Comparison of ENCODE assay signal across 24 cellular contexts in the genomic region with DNA sequence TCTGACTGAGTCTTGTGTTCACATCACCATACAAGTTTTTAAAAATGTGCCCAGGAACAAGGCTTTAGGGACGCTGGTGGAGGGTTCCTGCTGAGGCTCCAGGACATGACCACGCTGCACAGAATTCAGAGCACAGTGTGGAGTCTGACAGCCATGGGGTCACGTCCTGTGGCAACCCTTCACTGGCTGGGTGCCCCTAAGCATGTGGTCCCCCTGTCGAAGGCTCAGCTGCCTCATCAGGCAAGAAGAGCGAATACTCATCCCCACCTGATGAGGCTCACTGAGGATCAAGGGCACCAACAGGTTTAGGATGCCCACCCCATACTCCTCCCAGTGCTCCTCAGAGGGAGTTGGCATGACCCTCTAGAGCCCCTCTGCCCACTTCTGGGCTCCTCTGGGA. TPM values are rescaled to one million over a fixed set of nuclear protein-coding genes. Genes with fewer than 3 reads are reported as not detected.
A peak's percentile ranks its signal among the peaks of the same experiment; 100 is the strongest.
DNase-seq lines count a peak whose midpoint lies in the region; ATAC-seq, FAIRE-seq and TF ChIP-seq lines count a peak whose summit lies in the region.
"Had no signal": no experiment of that assay in that cellular context is flagged by ENCODE, and none has a peak within 500 bp of the region (broad histone marks: within the 10 kb centered on the region; RNA-seq: fewer than 3 reads in every experiment).

No MANE protein-coding gene starts in this region.

- intact Hi-C loops in heart right ventricle (cut with DNase I) (loop anchor here in 6 of 10 donors (5.0 to 10.0 kb wide), 5 partner anchors 37 to 58 kb away; a partner anchor contains a TSS), left ventricle myocardium superior (cut with micrococcal nuclease) (no loop called here), kidney (cut with DNase I) (no loop called here), thyroid gland (cut with DNase I) (no loop called here)
- intact Hi-C loops in naive thymus-derived CD4-positive, alpha-beta T cell (cut with micrococcal nuclease): no loop called here

- no peak for TF ChIP-seq POLR2A in thyroid gland (IDR thresholded peaks at IDR 0.05)

- no peak overlapping the region for H3K27ac Mint-ChIP-seq in naive thymus-derived CD4-positive, alpha-beta T cell
- H3K27ac Mint-ChIP-seq: activated naive CD4-positive, alpha-beta T cell treated with anti-CD3 and anti-CD28 coated beads, Interleukin-2, amount 10 ng/mL, durations not matched to agents 7 days and 5 days; CD4-positive, CD25-positive, alpha-beta regulatory T cell; GM23338; natural killer cell; T-helper 2 cell treated with Interferon-gamma antibody and Interleukin-4, amounts not matched to agents 5 μg/mL and 100 μg/mL, for 36 hours had no signal

- no peak overlapping the region for H3K4me3 ChIP-seq in heart right ventricle
- H3K4me3 ChIP-seq in kidney (ENCODE audit: low read length in 2 of 2): no peak overlapping the region
- no peak overlapping the region for H3K4me3 ChIP-seq in thyroid gland (replicated peaks in 1 of 3)
- no peak overlapping the region for H3K4me3 ChIP-seq in naive thymus-derived CD4-positive, alpha-beta T cell (ENCODE audit: low read length)
- H3K4me3 ChIP-seq: GM23338, stomach, uterus had no signal

- H3K27ac ChIP-seq in heart right ventricle: peak overlapping the region in 8 of 10 donors; percentile 61 to 95 (median 88)
- peak overlapping the region; percentile 58 to 78 for H3K27ac ChIP-seq in kidney (ENCODE audit: low read depth in 2 of 2, low read length in 2 of 2)
- H3K27ac ChIP-seq in thyroid gland: peak overlapping the region; percentile 54 to 91 (median 87)
- no peak overlapping the region for H3K27ac ChIP-seq in naive thymus-derived CD4-positive, alpha-beta T cell (ENCODE audit: low read depth, low read length)
- H3K27ac ChIP-seq: uterus had no signal

- POLR2A ChIA-PET in naive thymus-derived CD4-positive, alpha-beta T cell (lab: Charles Lee): interaction anchor here (0.6 to 0.9 kb wide), 2 partner anchors 178 to 280 kb away, joined by 3 read pairs; no protein-coding TSS in a partner anchor

- H3K4me3 Mint-ChIP-seq in naive thymus-derived CD4-positive, alpha-beta T cell: no peak overlapping the region
- H3K4me3 Mint-ChIP-seq: activated naive CD4-positive, alpha-beta T cell treated with anti-CD3 and anti-CD28 coated beads, Interleukin-2, amount 10 ng/mL, durations not matched to agents 7 days and 5 days; CD4-positive, CD25-positive, alpha-beta regulatory T cell; GM23338; natural killer cell; T-helper 2 cell treated with Interferon-gamma antibody and Interleukin-4, amounts not matched to agents 5 μg/mL and 100 μg/mL, for 36 hours had no signal

- H3K36me3 ChIP-seq in heart right ventricle (peaks cover 0 to 3% (median 0%) of the 10 kb centered on the region in 9 donors), kidney (ENCODE audit: control insufficient read depth in 1 of 2, insufficient read depth in 2 of 2, low read length in 2 of 2) (no peaks in the 10 kb centered on the region), thyroid gland (no peaks in the 10 kb centered on the region)
- H3K36me3 ChIP-seq in naive thymus-derived CD4-positive, alpha-beta T cell (ENCODE audit: control insufficient read depth in 2 of 3, insufficient read depth in 3 of 3, low read length in 3 of 3): no peaks in the 10 kb centered on the region
- H3K36me3 ChIP-seq: uterus had no signal

- 79 to 82% methylated on average over 5 of the region's 5 CpGs for WGBS in heart right ventricle, 2 donors
- WGBS in thyroid gland, 2 donors: 94 to 96% methylated on average over 3 to 5 of the region's 5 CpGs

- TF ChIP-seq CTCF in heart right ventricle (IDR thresholded peaks at IDR 0.05) (no peak), kidney (IDR thresholded peaks at IDR 0.05; ENCODE audit: borderline replicate concordance, extremely low read depth, insufficient read depth) (no peak), thyroid gland (IDR thresholded peaks at IDR 0.05) (no peak)

- H3K9me3 Mint-ChIP-seq in naive thymus-derived CD4-positive, alpha-beta T cell: no peaks in the 10 kb centered on the region
- H3K9me3 Mint-ChIP-seq: activated naive CD4-positive, alpha-beta T cell treated with anti-CD3 and anti-CD28 coated beads, Interleukin-2, amount 10 ng/mL, durations not matched to agents 7 days and 5 days; CD4-positive, CD25-positive, alpha-beta regulatory T cell; GM23338; natural killer cell; T-helper 2 cell treated with Interferon-gamma antibody and Interleukin-4, amounts not matched to agents 5 μg/mL and 100 μg/mL, for 36 hours had no signal

- H3K9me3 ChIP-seq in heart right ventricle (no peaks in the 10 kb centered on the region), kidney (ENCODE audit: control insufficient read depth in 1 of 2, low read length in 2 of 2) (no peaks in the 10 kb centered on the region), thyroid gland (no peaks in the 10 kb centered on the region)
- H3K9me3 ChIP-seq in naive thymus-derived CD4-positive, alpha-beta T cell (ENCODE audit: control insufficient read depth in 2 of 3, low read length in 3 of 3): no peaks in the 10 kb centered on the region
- H3K9me3 ChIP-seq: stomach, uterus had no signal

- CTCF ChIA-PET in naive thymus-derived CD4-positive, alpha-beta T cell (lab: Charles Lee): interaction anchor here (1.1 to 1.2 kb wide), 2 partner anchors 15 to 57 kb away, joined by 3 read pairs; a partner anchor contains a TSS

- H3K4me1 ChIP-seq in heart right ventricle (peaks cover 42 to 88% (median 59%) of the 10 kb centered on the region in 9 donors), kidney (ENCODE audit: control insufficient read depth in 1 of 2, insufficient read depth in 1 of 2, low read depth in 1 of 2, low read length in 2 of 2) (peaks cover 25 to 51% of the 10 kb centered on the region in 2 donors), thyroid gland (peaks cover 49 to 66% of the 10 kb centered on the region in 2 donors)
- peaks cover 31 to 41% of the 10 kb centered on the region in 2 donors for H3K4me1 ChIP-seq in naive thymus-derived CD4-positive, alpha-beta T cell (ENCODE audit: control insufficient read depth in 2 of 2, insufficient read depth in 2 of 2, low read length in 2 of 2)
- H3K4me1 ChIP-seq: uterus had no signal

- no peak overlapping the region for H3K9ac ChIP-seq in kidney (ENCODE audit: low read length in 2 of 2)
- H3K9ac ChIP-seq: parathyroid adenoma had no signal

- FAIRE-seq in kidney (lab: Jason Lieb, UNC): no peak
- FAIRE-seq: GM12891 had no signal

- peaks cover 0 to 10% (median 0%) of the 10 kb centered on the region in 5 donors for H3K36me3 Mint-ChIP-seq in naive thymus-derived CD4-positive, alpha-beta T cell
- H3K36me3 Mint-ChIP-seq: CD4-positive, CD25-positive, alpha-beta regulatory T cell; natural killer cell had no signal

- ATAC-seq in heart right ventricle (no peak), left ventricle myocardium superior (no peak)
- ATAC-seq in naive thymus-derived CD4-positive, alpha-beta T cell: no peak
- ATAC-seq: activated CD4-positive, CD25-positive, alpha-beta regulatory T cell treated with anti-CD3 and anti-CD28 coated beads, Interleukin-2, amount 50 U/mL, for 24 hours; natural killer cell had no signal

- peaks cover 0 to 15% (median 0%) of the 10 kb centered on the region in 5 donors for H3K27me3 Mint-ChIP-seq in naive thymus-derived CD4-positive, alpha-beta T cell

- H3K4me1 Mint-ChIP-seq in naive thymus-derived CD4-positive, alpha-beta T cell: peaks cover 28 to 51% (median 42%) of the 10 kb centered on the region in 7 donors

- DNase-seq in heart right ventricle (no peak), left ventricle myocardium superior (no peak), kidney (no peak), thyroid gland (no peak)
- no peak for DNase-seq in naive thymus-derived CD4-positive, alpha-beta T cell
- no peak for DNase-seq in stimulated activated CD4-positive, alpha-beta T cell treated with anti-CD3 and anti-CD28 coated beads, Interleukin-4, amount 100 ng/mL, for 24 hours
- DNase-seq: activated naive CD4-positive, alpha-beta T cell treated with anti-CD3 and anti-CD28 coated beads, Interleukin-2, amount 10 ng/mL, durations not matched to agents 7 days and 5 days; activated T-cell treated with anti-CD3 and anti-CD28 coated beads, Interleukin-2, amount 50 U/mL, for 48 hours; anterior cingulate cortex; CD4-positive, CD25-positive, alpha-beta regulatory T cell; glutamatergic neuron; KBM-7; natural killer cell; NCI-H187 treated with DMSO at 0.1 percent for 48 hours; NCI-H226; stimulated activated CD4-positive, alpha-beta T cell treated with anti-CD3 and anti-CD28 coated beads, Interleukin-2, amount 100 ng/mL, for 24 hours; stomach; uterus had no signal

- H3K27me3 ChIP-seq in heart right ventricle: peaks cover 0 to 23% (median 3%) of the 10 kb centered on the region in 7 donors
- H3K27me3 ChIP-seq in thyroid gland: no peaks in the 10 kb centered on the region
- no peaks in the 10 kb centered on the region for H3K27me3 ChIP-seq in naive thymus-derived CD4-positive, alpha-beta T cell (ENCODE audit: control insufficient read depth in 2 of 2, insufficient read depth in 2 of 2, low read length in 2 of 2)

RNA-seq across cellular contexts. Expression of a gene that starts 5.9 kb away (rescaled TPM):
- total RNA-seq in heart right ventricle (10 to 100 TPM in 1 of 10 donors, 1 to 10 TPM in 9; 2.7 to 12.8 (median 3.9) TPM), left ventricle myocardium superior (5.8 TPM), kidney (8.2 TPM), thyroid gland (1 to 10 TPM in 3 of 4 donors, not detected in 1; 1.1 to 3.3 (median 1.2) TPM)
- polyA plus RNA-seq in heart right ventricle (10 to 100 TPM; 16.8 to 30.0 TPM), kidney (ENCODE audit: insufficient read depth, low read depth, low replicate concordance) (2.0 TPM)
- total RNA-seq in naive thymus-derived CD4-positive, alpha-beta T cell: under 1 TPM in 4 of 5 experiments, not detected in 1; 0.42 to 0.89 (median 0.50) TPM
- polyA plus RNA-seq in naive thymus-derived CD4-positive, alpha-beta T cell: under 1 TPM; 0.36 to 0.48 TPM
- total RNA-seq: A673 had no signal
- polyA plus RNA-seq: CD4-positive, CD25-positive, alpha-beta regulatory T cell had no signal

RNA-seq across cellular contexts. Expression of a gene that starts 9.0 kb away (rescaled TPM):
- total RNA-seq in heart right ventricle (1,000 to 10,000 TPM; 3,683 to 6,290 (median 4,342) TPM), left ventricle myocardium superior (4,965 TPM), kidney (1.5 TPM), thyroid gland (1 to 10 TPM in 3 of 4 donors, under 1 TPM in 1; 0.63 to 2.1 (median 1.5) TPM)
- polyA plus RNA-seq in heart right ventricle (1,000 to 10,000 TPM; 2,452 to 2,624 TPM), kidney (ENCODE audit: insufficient read depth, low read depth, low replicate concordance) (1.7 TPM)
- 10 to 100 TPM in 1 of 5 experiments, 1 to 10 TPM in 4; 1.7 to 10.5 (median 4.6) TPM for total RNA-seq in naive thymus-derived CD4-positive, alpha-beta T cell
- under 1 TPM in 1 of 2 donors, not detected in 1; 0.12 TPM for polyA plus RNA-seq in naive thymus-derived CD4-positive, alpha-beta T cell

RNA-seq across cellular contexts. Expression of a gene that starts 13.7 kb away (rescaled TPM):
- total RNA-seq in heart right ventricle: 10 to 100 TPM in 9 of 10 donors, 1 to 10 TPM in 1; 9.2 to 18.2 (median 13.8) TPM
- 10 to 100 TPM; 12.5 to 16.8 TPM for polyA plus RNA-seq in heart right ventricle
- 7.3 TPM for total RNA-seq in left ventricle myocardium superior
- 48.5 TPM for total RNA-seq in kidney
- polyA plus RNA-seq in kidney (ENCODE audit: insufficient read depth, low read depth, low replicate concordance): 33.8 TPM
- total RNA-seq in thyroid gland: 10 to 100 TPM; 55.6 to 88.1 (median 72.7) TPM
- total RNA-seq in naive thymus-derived CD4-positive, alpha-beta T cell: 10 to 100 TPM; 26.3 to 39.9 (median 35.1) TPM
- 10 to 100 TPM; 13.3 to 20.7 TPM for polyA plus RNA-seq in naive thymus-derived CD4-positive, alpha-beta T cell

RNA-seq across cellular contexts. Expression of a gene that starts 25.7 kb away (rescaled TPM):
- total RNA-seq in heart right ventricle (10 to 100 TPM; 53.9 to 89.1 (median 68.1) TPM), left ventricle myocardium superior (75.8 TPM), kidney (186 TPM), thyroid gland (100 to 1,000 TPM in 3 of 4 donors, 10 to 100 TPM in 1; 74.3 to 170 (median 139) TPM)
- polyA plus RNA-seq in heart right ventricle (10 to 100 TPM; 40.3 to 41.2 TPM), kidney (ENCODE audit: insufficient read depth, low read depth, low replicate concordance) (76.5 TPM)
- 10 to 100 TPM in 1 of 5 experiments, 1 to 10 TPM in 4; 3.6 to 10.5 (median 6.6) TPM for total RNA-seq in naive thymus-derived CD4-positive, alpha-beta T cell
- polyA plus RNA-seq in naive thymus-derived CD4-positive, alpha-beta T cell: 1 to 10 TPM in 1 of 2 donors, under 1 TPM in 1; 0.39 to 2.4 TPM

RNA-seq across cellular contexts. Expression of a gene that starts 37.2 kb away (rescaled TPM):
- total RNA-seq in heart right ventricle (10 to 100 TPM; 14.2 to 25.3 (median 19.6) TPM), left ventricle myocardium superior (18.7 TPM), kidney (47.6 TPM), thyroid gland (10 to 100 TPM; 44.5 to 73.6 (median 53.0) TPM)
- polyA plus RNA-seq in heart right ventricle (10 to 100 TPM; 39.2 to 46.1 TPM), kidney (ENCODE audit: insufficient read depth, low read depth, low replicate concordance) (32.1 TPM)
- total RNA-seq in naive thymus-derived CD4-positive, alpha-beta T cell: 100 to 1,000 TPM in 2 of 5 experiments, 10 to 100 TPM in 3; 69.8 to 143 (median 99.3) TPM
- polyA plus RNA-seq in naive thymus-derived CD4-positive, alpha-beta T cell: 10 to 100 TPM; 46.7 to 56.9 TPM

Comparison
In these comparisons a context has a peak if more than half of its experiments do, and no peak if none do; other contexts are left out.
1. intact Hi-C loops: an anchor here in heart right ventricle (5.0 to 10.0 kb wide); none called in left ventricle myocardium superior, kidney, thyroid gland and naive thymus-derived CD4-positive, alpha-beta T cell.
2. RNA of a gene that starts 9.0 kb away (total RNA-seq): 4,965 TPM in left ventricle myocardium superior (single experiment) and 3,683 to 6,290 TPM in heart right ventricle; 1.7 to 10.5 TPM in naive thymus-derived CD4-positive, alpha-beta T cell, 0.63 to 2.1 TPM in thyroid gland and 1.5 TPM in kidney (single experiment); every median in the first group is over 100 times any median in the second.